ENCODE assay signal across 15 cellular contexts in genomic region chr11:8252946-8253345, GRCh38. TPM values are rescaled to one million over a fixed set of nuclear protein-coding genes. Genes with fewer than 3 reads are reported as not detected.
"Had no signal": no experiment of that assay in that cellular context is flagged by ENCODE, and none has a peak within 500 bp of the region (broad histone marks: within the 10 kb centered on the region; RNA-seq: fewer than 3 reads in every experiment).

No MANE protein-coding gene starts in this region.

- H3K4me1 Mint-ChIP-seq: activated naive CD4-positive, alpha-beta T cell treated with anti-CD3 and anti-CD28 coated beads, Interleukin-2, amount 50 U/mL, for 24 hours; nephron progenitor cell; stimulated activated effector memory CD8-positive, alpha-beta T cell treated with anti-CD3 and anti-CD28 coated beads, Interleukin-12 subunit alpha, Interleukin-12 subunit beta, amount 100 ng/mL, for 72 hours had no signal

- H3K4me3 ChIP-seq: adrenal gland, cardiac muscle cell, esophagus muscularis mucosa, hepatocyte, tibial nerve had no signal

- DNase-seq: activated CD4-positive, alpha-beta memory T cell treated with anti-CD3 and anti-CD28 coated beads for 36 hours; nephron progenitor cell; SHP77 treated with DMSO at 0.1 percent for 48 hours had no signal

- H3K27ac Mint-ChIP-seq: activated CD4-positive, alpha-beta memory T cell treated with anti-CD3 and anti-CD28 coated beads for 36 hours; activated naive CD4-positive, alpha-beta T cell treated with anti-CD3 and anti-CD28 coated beads, Interleukin-2, amount 50 U/mL, for 24 hours; activated T-helper 1 cell treated with anti-CD3 and anti-CD28 coated beads, Interleukin-12 subunit alpha, Interleukin-12 subunit beta, Interleukin-2, Interleukin-4 antibody, amounts not matched to agents 30 ng/mL and 10 ng/mL and 1 ng/mL, durations not matched to agents 14 hours and 24 hours and 36 hours; nephron progenitor cell; stimulated activated effector memory CD8-positive, alpha-beta T cell treated with anti-CD3 and anti-CD28 coated beads, Interleukin-12 subunit alpha, Interleukin-12 subunit beta, amount 100 ng/mL, for 72 hours had no signal

- H3K27me3 Mint-ChIP-seq: activated CD4-positive, alpha-beta memory T cell treated with anti-CD3 and anti-CD28 coated beads for 36 hours had no signal

- ATAC-seq: stimulated activated effector memory CD8-positive, alpha-beta T cell treated with anti-CD3 and anti-CD28 coated beads, Interleukin-12 subunit alpha, Interleukin-12 subunit beta, amount 100 ng/mL, for 72 hours had no signal

- H3K9me3 Mint-ChIP-seq: activated CD4-positive, alpha-beta memory T cell treated with anti-CD3 and anti-CD28 coated beads for 36 hours; activated naive CD4-positive, alpha-beta T cell treated with anti-CD3 and anti-CD28 coated beads, Interleukin-2, amount 50 U/mL, for 24 hours; activated T-helper 1 cell treated with anti-CD3 and anti-CD28 coated beads, Interleukin-12 subunit alpha, Interleukin-12 subunit beta, Interleukin-2, Interleukin-4 antibody, amounts not matched to agents 30 ng/mL and 10 ng/mL and 1 ng/mL, durations not matched to agents 14 hours and 24 hours and 36 hours; nephron progenitor cell; stimulated activated effector memory CD8-positive, alpha-beta T cell treated with anti-CD3 and anti-CD28 coated beads, Interleukin-12 subunit alpha, Interleukin-12 subunit beta, amount 100 ng/mL, for 72 hours had no signal

- H3K36me3 Mint-ChIP-seq: activated CD4-positive, alpha-beta memory T cell treated with anti-CD3 and anti-CD28 coated beads for 36 hours; activated naive CD4-positive, alpha-beta T cell treated with anti-CD3 and anti-CD28 coated beads, Interleukin-2, amount 50 U/mL, for 24 hours; stimulated activated effector memory CD8-positive, alpha-beta T cell treated with anti-CD3 and anti-CD28 coated beads, Interleukin-12 subunit alpha, Interleukin-12 subunit beta, amount 100 ng/mL, for 72 hours had no signal

- H3K27ac ChIP-seq: adrenal gland, cardiac muscle cell, esophagus muscularis mucosa, hepatocyte, tibial nerve had no signal

- H3K4me3 Mint-ChIP-seq: activated CD4-positive, alpha-beta memory T cell treated with anti-CD3 and anti-CD28 coated beads for 36 hours; activated naive CD4-positive, alpha-beta T cell treated with anti-CD3 and anti-CD28 coated beads, Interleukin-2, amount 50 U/mL, for 24 hours; activated T-helper 1 cell treated with anti-CD3 and anti-CD28 coated beads, Interleukin-12 subunit alpha, Interleukin-12 subunit beta, Interleukin-2, Interleukin-4 antibody, amounts not matched to agents 30 ng/mL and 10 ng/mL and 1 ng/mL, durations not matched to agents 14 hours and 24 hours and 36 hours; nephron progenitor cell; stimulated activated effector memory CD8-positive, alpha-beta T cell treated with anti-CD3 and anti-CD28 coated beads, Interleukin-12 subunit alpha, Interleukin-12 subunit beta, amount 100 ng/mL, for 72 hours had no signal

- H3K36me3 ChIP-seq: adrenal gland, cardiac muscle cell, esophagus muscularis mucosa, tibial nerve had no signal

- H3K4me1 ChIP-seq: adrenal gland, tibial nerve had no signal

- H3K27me3 ChIP-seq: adrenal gland, cardiac muscle cell, esophagus muscularis mucosa, hepatocyte, tibial nerve had no signal

- H3K9me3 ChIP-seq: adrenal gland, esophagus muscularis mucosa, tibial nerve had no signal

RNA-seq across cellular contexts. Expression of gene LMO1, which starts 10.7 kb away (rescaled TPM):
- total RNA-seq: activated CD4-positive, alpha-beta memory T cell treated with anti-CD3 and anti-CD28 coated beads for 36 hours; activated T-helper 1 cell treated with anti-CD3 and anti-CD28 coated beads, Interleukin-12 subunit alpha, Interleukin-12 subunit beta, Interleukin-2, Interleukin-4 antibody, amounts not matched to agents 30 ng/mL and 10 ng/mL and 1 ng/mL, durations not matched to agents 14 hours and 24 hours and 36 hours; hepatocyte; liver; osteocyte; pulmonary artery endothelial cell; T-helper 1 cell treated with Interleukin-12 subunit alpha and Interleukin-12 subunit beta and Interleukin-4 antibody, amounts not matched to agents 30 ng/mL and 1 ng/mL, for 36 hours; tibial nerve had no signal
